Comparison of ENCODE assay signal across 15 cellular contexts in the genomic region with DNA sequence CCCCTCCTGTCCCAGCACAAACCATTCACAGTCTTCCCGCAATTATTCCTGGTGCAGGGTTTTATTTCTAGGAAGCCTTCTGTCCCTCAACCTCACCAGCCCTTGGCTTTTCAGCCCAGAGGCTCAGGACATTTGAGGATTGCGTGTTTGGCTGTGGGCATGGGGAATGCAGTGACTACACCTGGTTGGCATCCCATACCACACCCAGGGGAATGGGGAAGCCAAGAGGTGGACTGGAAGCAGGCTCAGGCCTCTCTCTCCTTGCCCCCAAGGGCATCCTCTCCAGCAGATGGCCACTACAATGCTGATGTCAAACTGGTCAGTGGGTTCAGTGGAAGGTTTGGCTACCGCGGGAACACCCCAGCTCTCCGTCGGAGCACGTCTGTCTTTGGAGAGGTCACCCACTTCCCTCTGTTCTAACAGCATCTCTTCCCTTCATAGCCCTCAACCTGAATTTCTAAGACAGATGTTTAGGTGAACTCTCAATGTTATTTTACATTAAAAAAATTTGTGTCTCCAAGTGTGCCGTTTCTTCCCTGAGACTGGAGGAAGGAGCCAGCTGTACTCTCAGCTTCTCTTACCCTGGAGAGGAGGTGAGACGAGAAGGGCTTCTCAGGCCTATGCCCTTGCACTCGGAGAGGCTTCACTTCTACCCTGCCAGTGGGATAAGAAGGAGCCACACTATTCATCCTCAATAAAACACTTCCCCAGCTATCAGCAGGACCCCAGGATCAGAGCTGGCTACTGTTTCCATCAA. TPM values are rescaled to one million over a fixed set of nuclear protein-coding genes. Genes with fewer than 3 reads are reported as not detected.
A peak's percentile ranks its signal among the peaks of the same experiment; 100 is the strongest.
DNase-seq lines count a peak whose midpoint lies in the region; ATAC-seq and TF ChIP-seq lines count a peak whose summit lies in the region.
"Had no signal": no experiment of that assay in that cellular context is flagged by ENCODE, and none has a peak within 500 bp of the region (broad histone marks: within the 10 kb centered on the region; RNA-seq: fewer than 3 reads in every experiment).

No MANE protein-coding gene starts in this region.

- BruUV-seq in PC-3 (replicated peaks; lab: Mats Ljungman, UMichigan), result no TSS peak

- H3K4me1 Mint-ChIP-seq in osteocyte (ENCODE audit: unreplicated experiment), result peaks cover 9% of the 10 kb centered on the region

- no peaks in the 10 kb centered on the region for H3K9me2 ChIP-seq in PC-3 (replicated peaks; ENCODE audit: low read length)

- H3K27me3 Mint-ChIP-seq in osteocyte (ENCODE audit: unreplicated experiment), result no peaks in the 10 kb centered on the region

- H3K4me3 ChIP-seq in PC-3 (ENCODE audit: low read length) (no peak overlapping the region), epithelial cell of esophagus (ENCODE audit: low read length) (no peak overlapping the region), vagina (no peak overlapping the region)
- H3K4me3 ChIP-seq: left ventricle myocardium inferior, SK-N-MC had no signal

- H3K36me3 Mint-ChIP-seq in osteocyte (ENCODE audit: unreplicated experiment), result peaks cover 26% of the 10 kb centered on the region

- H3K27ac Mint-ChIP-seq in osteocyte (ENCODE audit: unreplicated experiment), result peak overlapping the region; percentile 4

- CTCF ChIA-PET in PC-3 (lab: Charles Lee), result interaction anchor here (0.8 to 2.5 kb wide), 4 partner anchors 13 to 448 kb away, joined by 3 to 10 read pairs (median 6); a partner anchor contains a TSS

- H4K20me1 ChIP-seq in PC-3 (ENCODE audit: low read length), result no peaks in the 10 kb centered on the region

- no peaks in the 10 kb centered on the region for H3K9me3 Mint-ChIP-seq in osteocyte (ENCODE audit: unreplicated experiment)

- H3K27me3 ChIP-seq in PC-3 (ENCODE audit: low read length) (no peaks in the 10 kb centered on the region), vagina (no peaks in the 10 kb centered on the region)

- no peak overlapping the region for H2AFZ ChIP-seq in PC-3 (ENCODE audit: low read length)

- TF ChIP-seq CTCF in PC-3 (conservative IDR thresholded peaks at IDR 0.05; ENCODE audit: low read depth, low read length) (no peak), epithelial cell of esophagus (IDR thresholded peaks at IDR 0.05; ENCODE audit: insufficient read depth, low read depth, low read length, missing control alignments) (no peak), osteocyte (IDR thresholded peaks at IDR 0.05) (no peak), vagina (IDR thresholded peaks at IDR 0.05) (no peak)

- no peaks in the 10 kb centered on the region for H3K79me2 ChIP-seq in PC-3 (ENCODE audit: low read length)

- peaks cover 32% of the 10 kb centered on the region for H3K36me3 ChIP-seq in PC-3 (ENCODE audit: low read depth, low read length)
- peaks cover 0 to 26% of the 10 kb centered on the region in 2 donors for H3K36me3 ChIP-seq in vagina

- ATAC-seq in PC-3, result peak; percentile 89
- no peak for ATAC-seq in HG03460 (IDR thresholded peaks at IDR 0.05; ENCODE audit: unreplicated experiment)
- ATAC-seq in GM19455 (IDR thresholded peaks at IDR 0.05; ENCODE audit: unreplicated experiment), result no peak
- ATAC-seq: activated CD4-positive, CD25-positive, alpha-beta regulatory T cell treated with anti-CD3 and anti-CD28 coated beads, Interleukin-2, amount 50 U/mL, for 24 hours had no signal

- intact Hi-C loops in PC-3 (cut with micrococcal nuclease), result loop anchor here (2.0 to 5.0 kb wide), 2 partner anchors 65 to 96 kb away; a partner anchor contains a TSS
- intact Hi-C loops in vagina (cut with DNase I), result no loop called here

- DNase-seq in ELF-1 (ENCODE audit: low read depth, low spot score), result peak; percentile 12
- peak; percentile 97 for DNase-seq in PC-3
- peak; percentile 88 for DNase-seq in epithelial cell of esophagus (ENCODE audit: low read depth)
- no peak for DNase-seq in osteocyte (ENCODE audit: extremely low spot score, unreplicated experiment)
- no peak for DNase-seq in vagina (ENCODE audit: extremely low spot score in 2 of 2)
- DNase-seq in cerebellar nuclear complex (lab: John Stamatoyannopoulos, UW), result no peak
- DNase-seq: GF-D8, glutamatergic neuron, KBM-7, left ventricle myocardium inferior, NCI-H1694 treated with DMSO at 0.1 percent for 48 hours had no signal

- peak overlapping the region; percentile 6; the same call in 1 of the 2 replicates for H3K9ac ChIP-seq in PC-3 (ENCODE audit: low read length)

- peaks cover 28% of the 10 kb centered on the region for H3K4me1 ChIP-seq in PC-3 (ENCODE audit: insufficient read depth, low read length)
- H3K4me1 ChIP-seq in vagina, result no peaks in the 10 kb centered on the region
- H3K4me1 ChIP-seq: left ventricle myocardium inferior had no signal

- no peak for TF ChIP-seq POLR2A in vagina (IDR thresholded peaks at IDR 0.05)

- peaks cover 12% of the 10 kb centered on the region for H3F3A ChIP-seq in PC-3 (ENCODE audit: low read length, unreplicated experiment)

- no peak overlapping the region for H3K4me3 Mint-ChIP-seq in osteocyte (ENCODE audit: unreplicated experiment)

- H3K27ac ChIP-seq in PC-3 (ENCODE audit: low read length), result peak overlapping the region; percentile 69
- H3K27ac ChIP-seq in vagina, result no peak overlapping the region
- H3K27ac ChIP-seq: left ventricle myocardium inferior, SK-N-MC had no signal

- POLR2A ChIA-PET in PC-3 (lab: Charles Lee; ENCODE audit: unreplicated experiment), result no interaction called here

- peak overlapping the region; percentile 38 for H3K4me2 ChIP-seq in PC-3 (ENCODE audit: low read length)

- H3K9me3 ChIP-seq in PC-3 (ENCODE audit: low read length) (no peaks in the 10 kb centered on the region), vagina (no peaks in the 10 kb centered on the region)
- H3K9me3 ChIP-seq: left ventricle myocardium inferior had no signal

RNA-seq across cellular contexts. Expression of a gene that starts 35.5 kb away (rescaled TPM):
- 55.8 and 56.8 TPM in 2 replicates for total RNA-seq in PC-3 (2014; rRNA removed)
- 14.3 and 17.5 TPM in 2 replicates for total RNA-seq in osteocyte
- 14.2 TPM for total RNA-seq in vagina

Comparison
In these comparisons a context has a peak if more than half of its experiments do, and no peak if none do; other contexts are left out.
1. DNase-seq: peak in ELF-1 (single experiment), PC-3 (single experiment) and epithelial cell of esophagus (single experiment); none in osteocyte (single experiment), vagina (0 of 2) and cerebellar nuclear complex (0 of 2).